1 cellular context compared by ENCODE assay signal in genomic region chr10:3095373-3096139, GRCh38.
TF ChIP-seq lines count a peak whose summit lies in the region.

No MANE protein-coding gene starts in this region.

TF ChIP-seq in SK-N-SH, 30 proteins besides CTCF, POLR2A, EP300 and RAD21 (continued from another document):
- TF ChIP-seq POLR2AphosphoS5 (IDR thresholded peaks at IDR 0.05; ENCODE audit: low read depth, low read length) (peak; percentile 70; the same call in 1 of the 2 replicates), RCOR1 (IDR thresholded peaks at IDR 0.05; ENCODE audit: low read length) (no peak), FOSL2 (IDR thresholded peaks at IDR 0.05; ENCODE audit: borderline replicate concordance, low read depth) (peak; percentile 96), RXRA (IDR thresholded peaks at IDR 0.05; ENCODE audit: borderline replicate concordance, low read depth) (peak; percentile 97)
- TF ChIP-seq, protein P1, sequence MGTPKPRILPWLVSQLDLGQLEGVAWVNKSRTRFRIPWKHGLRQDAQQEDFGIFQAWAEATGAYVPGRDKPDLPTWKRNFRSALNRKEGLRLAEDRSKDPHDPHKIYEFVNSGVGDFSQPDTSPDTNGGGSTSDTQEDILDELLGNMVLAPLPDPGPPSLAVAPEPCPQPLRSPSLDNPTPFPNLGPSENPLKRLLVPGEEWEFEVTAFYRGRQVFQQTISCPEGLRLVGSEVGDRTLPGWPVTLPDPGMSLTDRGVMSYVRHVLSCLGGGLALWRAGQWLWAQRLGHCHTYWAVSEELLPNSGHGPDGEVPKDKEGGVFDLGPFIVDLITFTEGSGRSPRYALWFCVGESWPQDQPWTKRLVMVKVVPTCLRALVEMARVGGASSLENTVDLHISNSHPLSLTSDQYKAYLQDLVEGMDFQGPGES (IDR thresholded peaks at IDR 0.05; ENCODE audit: low read depth, low read length), result no peak
